ENCODE assay signal across 1 cellular context in genomic region chr2:17545680-17546613, GRCh38.
TF ChIP-seq lines count a peak whose summit lies in the region.

No MANE protein-coding gene starts in this region.

TF ChIP-seq in HepG2, 621 proteins besides CTCF, POLR2A, EP300 and RAD21 (continued from another document and continues in another):
- TF ChIP-seq FOXA1 (IDR thresholded peaks at IDR 0.05) (peak; percentile 65; the same call in 1 of the 2 replicates), FOXA1 (CRISPR knock-in tag; IDR thresholded peaks at IDR 0.05) (no peak), ZNF546 (CRISPR knock-in tag; conservative IDR thresholded peaks at IDR 0.05) (no peak), ZBTB46 (CRISPR knock-in tag; IDR thresholded peaks at IDR 0.05; ENCODE audit: borderline replicate concordance) (no peak), KMT2A (CRISPR knock-in tag; IDR thresholded peaks at IDR 0.05) (no peak), DDIT3 (CRISPR knock-in tag; IDR thresholded peaks at IDR 0.05) (no peak), ZNF720 (CRISPR knock-in tag; IDR thresholded peaks at IDR 0.05) (no peak), FOXJ3 (CRISPR knock-in tag; IDR thresholded peaks at IDR 0.05; ENCODE audit: borderline replicate concordance) (peak; percentile 42; the same call in 1 of the 2 replicates), CERS6 (CRISPR knock-in tag; IDR thresholded peaks at IDR 0.05) (no peak), RFXANK (CRISPR knock-in tag; IDR thresholded peaks at IDR 0.05) (no peak), ZNF678 (CRISPR knock-in tag; IDR thresholded peaks at IDR 0.05) (no peak), MEIS1 (CRISPR knock-in tag; IDR thresholded peaks at IDR 0.05; ENCODE audit: borderline replicate concordance) (no peak), HNF4G (IDR thresholded peaks at IDR 0.05; ENCODE audit: borderline replicate concordance, low read depth, low read length) (peak; percentile 57; the same call in 1 of the 2 replicates), HNF4G (CRISPR knock-in tag; IDR thresholded peaks at IDR 0.05; ENCODE audit: borderline replicate concordance, low read depth) (no peak), GPBP1L1 (CRISPR knock-in tag; IDR thresholded peaks at IDR 0.05) (no peak), PHF21A (CRISPR knock-in tag; IDR thresholded peaks at IDR 0.05) (no peak), AKAP8 (CRISPR knock-in tag; IDR thresholded peaks at IDR 0.05) (no peak), ZNF20 (CRISPR knock-in tag; IDR thresholded peaks at IDR 0.05) (no peak), ZNF547 (CRISPR knock-in tag; IDR thresholded peaks at IDR 0.05) (no peak), ZNF430 (CRISPR knock-in tag; IDR thresholded peaks at IDR 0.05) (no peak), ZNF839 (CRISPR knock-in tag; IDR thresholded peaks at IDR 0.05; ENCODE audit: borderline replicate concordance) (no peak), POGZ (CRISPR knock-in tag; IDR thresholded peaks at IDR 0.05) (no peak), NCOA5 (CRISPR knock-in tag; IDR thresholded peaks at IDR 0.05) (no peak), ZNF773 (CRISPR knock-in tag; IDR thresholded peaks at IDR 0.05; ENCODE audit: borderline replicate concordance) (no peak), ZFP36L2 (CRISPR knock-in tag; IDR thresholded peaks at IDR 0.05) (no peak), SP5 (CRISPR knock-in tag; IDR thresholded peaks at IDR 0.05; ENCODE audit: borderline replicate concordance, low read depth) (no peak), AHDC1 (CRISPR knock-in tag; IDR thresholded peaks at IDR 0.05; ENCODE audit: borderline replicate concordance) (peak; percentile 59; the same call in 1 of the 2 replicates), ZBTB21 (CRISPR knock-in tag; IDR thresholded peaks at IDR 0.05) (no peak), RBFOX2 (IDR thresholded peaks at IDR 0.05; ENCODE audit: low read depth, low read length) (peak; percentile 42; the same call in 1 of the 2 replicates), ZNF710 (CRISPR knock-in tag; IDR thresholded peaks at IDR 0.05; ENCODE audit: borderline replicate concordance) (no peak), MLX (CRISPR knock-in tag; IDR thresholded peaks at IDR 0.05) (no peak), REL (CRISPR knock-in tag; conservative IDR thresholded peaks at IDR 0.05) (no peak), SOX5 (CRISPR knock-in tag; IDR thresholded peaks at IDR 0.05; ENCODE audit: borderline replicate concordance) (peak; percentile 39; the same call in 1 of the 2 replicates), KLF13 (CRISPR knock-in tag; IDR thresholded peaks at IDR 0.05) (no peak), ZNF75D (CRISPR knock-in tag; IDR thresholded peaks at IDR 0.05; ENCODE audit: borderline replicate concordance) (no peak), SAP130 (CRISPR knock-in tag; IDR thresholded peaks at IDR 0.05; ENCODE audit: low read depth) (no peak; the same call in 1 of the 2 replicates), POLR2G (IDR thresholded peaks at IDR 0.05; ENCODE audit: low read depth, low read length) (no peak), ARNT2 (CRISPR knock-in tag; IDR thresholded peaks at IDR 0.05; ENCODE audit: low read depth) (no peak), ELF3 (CRISPR knock-in tag; IDR thresholded peaks at IDR 0.05) (peak; percentile 51; the same call in 1 of the 2 replicates), STAT5B (CRISPR knock-in tag; IDR thresholded peaks at IDR 0.05) (no peak), NKX3-1 (CRISPR knock-in tag; IDR thresholded peaks at IDR 0.05) (no peak), TOPORS (CRISPR knock-in tag; IDR thresholded peaks at IDR 0.05) (no peak), ATF5 (CRISPR knock-in tag; IDR thresholded peaks at IDR 0.05; ENCODE audit: low read depth) (no peak), PTBP1 (IDR thresholded peaks at IDR 0.05; ENCODE audit: low read depth, low read length, poor library complexity, severe bottlenecking) (no peak), MEF2D (CRISPR knock-in tag; IDR thresholded peaks at IDR 0.05) (no peak), ZNF660 (CRISPR knock-in tag; IDR thresholded peaks at IDR 0.05; ENCODE audit: borderline replicate concordance, low read depth) (no peak)
- TF ChIP-seq, protein P1, sequence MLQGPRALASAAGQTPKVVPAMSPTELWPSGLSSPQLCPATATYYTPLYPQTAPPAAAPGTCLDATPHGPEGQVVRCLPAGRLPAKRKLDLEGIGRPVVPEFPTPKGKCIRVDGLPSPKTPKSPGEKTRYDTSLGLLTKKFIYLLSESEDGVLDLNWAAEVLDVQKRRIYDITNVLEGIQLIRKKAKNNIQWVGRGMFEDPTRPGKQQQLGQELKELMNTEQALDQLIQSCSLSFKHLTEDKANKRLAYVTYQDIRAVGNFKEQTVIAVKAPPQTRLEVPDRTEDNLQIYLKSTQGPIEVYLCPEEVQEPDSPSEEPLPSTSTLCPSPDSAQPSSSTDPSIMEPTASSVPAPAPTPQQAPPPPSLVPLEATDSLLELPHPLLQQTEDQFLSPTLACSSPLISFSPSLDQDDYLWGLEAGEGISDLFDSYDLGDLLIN (CRISPR knock-in tag; IDR thresholded peaks at IDR 0.05; ENCODE audit: borderline replicate concordance), result no peak
- TF ChIP-seq, protein P2, sequence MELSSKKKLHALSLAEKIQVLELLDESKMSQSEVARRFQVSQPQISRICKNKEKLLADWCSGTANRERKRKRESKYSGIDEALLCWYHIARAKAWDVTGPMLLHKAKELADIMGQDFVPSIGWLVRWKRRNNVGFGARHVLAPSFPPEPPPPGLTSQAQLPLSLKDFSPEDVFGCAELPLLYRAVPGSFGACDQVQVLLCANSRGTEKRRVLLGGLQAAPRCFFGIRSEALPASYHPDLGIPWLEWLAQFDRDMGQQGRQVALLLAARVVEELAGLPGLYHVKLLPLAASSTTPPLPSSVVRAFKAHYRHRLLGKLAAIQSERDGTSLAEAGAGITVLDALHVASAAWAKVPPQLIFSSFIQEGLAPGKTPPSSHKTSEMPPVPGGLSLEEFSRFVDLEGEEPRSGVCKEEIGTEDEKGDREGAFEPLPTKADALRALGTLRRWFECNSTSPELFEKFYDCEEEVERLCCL (CRISPR knock-in tag; IDR thresholded peaks at IDR 0.05; ENCODE audit: borderline replicate concordance), result no peak
- TF ChIP-seq, protein P3, sequence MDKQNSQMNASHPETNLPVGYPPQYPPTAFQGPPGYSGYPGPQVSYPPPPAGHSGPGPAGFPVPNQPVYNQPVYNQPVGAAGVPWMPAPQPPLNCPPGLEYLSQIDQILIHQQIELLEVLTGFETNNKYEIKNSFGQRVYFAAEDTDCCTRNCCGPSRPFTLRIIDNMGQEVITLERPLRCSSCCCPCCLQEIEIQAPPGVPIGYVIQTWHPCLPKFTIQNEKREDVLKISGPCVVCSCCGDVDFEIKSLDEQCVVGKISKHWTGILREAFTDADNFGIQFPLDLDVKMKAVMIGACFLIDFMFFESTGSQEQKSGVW (CRISPR knock-in tag; IDR thresholded peaks at IDR 0.05; ENCODE audit: borderline replicate concordance), result no peak
- TF ChIP-seq, protein P4, sequence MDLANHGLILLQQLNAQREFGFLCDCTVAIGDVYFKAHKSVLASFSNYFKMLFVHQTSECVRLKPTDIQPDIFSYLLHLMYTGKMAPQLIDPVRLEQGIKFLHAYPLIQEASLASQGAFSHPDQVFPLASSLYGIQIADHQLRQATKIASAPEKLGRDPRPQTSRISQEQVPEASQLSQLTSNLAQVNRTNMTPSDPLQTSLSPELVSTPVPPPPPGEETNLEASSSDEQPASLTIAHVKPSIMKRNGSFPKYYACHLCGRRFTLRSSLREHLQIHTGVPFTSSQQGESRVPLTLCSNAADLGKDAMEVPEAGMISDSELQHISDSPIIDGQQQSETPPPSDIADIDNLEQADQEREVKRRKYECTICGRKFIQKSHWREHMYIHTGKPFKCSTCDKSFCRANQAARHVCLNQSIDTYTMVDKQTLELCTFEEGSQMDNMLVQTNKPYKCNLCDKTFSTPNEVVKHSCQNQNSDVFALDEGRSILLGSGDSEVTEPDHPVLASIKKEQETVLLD (CRISPR knock-in tag; IDR thresholded peaks at IDR 0.05; ENCODE audit: low read depth), result no peak
